8 cellular contexts compared by ENCODE assay signal in genomic region chr1:148371551-148371994, GRCh38.
DNase-seq lines count a peak whose midpoint lies in the region; ATAC-seq and TF ChIP-seq lines count a peak whose summit lies in the region.
"Not testable (repeated sequence)": the region's sequence is repeated elsewhere in the genome, so short reads cannot be mapped to it uniquely, and the experiment has no call there.

No MANE protein-coding gene starts in this region.

- POLR2A ChIA-PET in Panc1 (lab: Charles Lee), result not testable (repeated sequence)

- CTCF ChIA-PET in Panc1 (lab: Charles Lee), result not testable (repeated sequence)

- H3K27me3 ChIP-seq in GM06990 (replicated peaks; ENCODE audit: control insufficient read depth, insufficient read depth, low read length); Panc1 (ENCODE audit: control insufficient read depth, insufficient read depth, low read length): not testable (repeated sequence)

- not testable (repeated sequence) for H3K36me3 ChIP-seq in GM06990 (ENCODE audit: control insufficient read depth, insufficient read depth, low read length); Panc1 (ENCODE audit: control insufficient read depth, insufficient read depth, low read length)

- not testable (repeated sequence) for H3K4me1 ChIP-seq in Panc1 (ENCODE audit: control insufficient read depth, insufficient read depth, low read length)

- ATAC-seq in Panc1, result peak; percentile 99

- H3K27ac ChIP-seq in Panc1 (ENCODE audit: low read length), result not testable (repeated sequence)

- BruUV-seq in Panc1 (replicated peaks; lab: Mats Ljungman, UMichigan), result not testable (repeated sequence)

- intact Hi-C loops in Panc1 (cut with micrococcal nuclease; ENCODE audit: unreplicated experiment), result not testable (repeated sequence)

- in situ Hi-C loops in Panc1 (cut with HindIII; ENCODE audit: low pct_unique_long_range_greater_than_20kb, low sequenced_read_pairs), result not testable (repeated sequence)

- DNase-seq in GM06990 (ENCODE audit: extremely low read depth, insufficient read length); retinal pigment epithelial cell (ENCODE audit: low read depth): not testable (repeated sequence)
- DNase-seq in Panc1 (ENCODE audit: low read depth, low spot score) (peak; percentile 81), choroid plexus epithelial cell (ENCODE audit: low read depth) (peak; percentile 80), inferior parietal cortex (ENCODE audit: extremely low spot score) (peak; percentile 90), ureter (ENCODE audit: low spot score) (peak; percentile 70)
- DNase-seq in activated CD8-positive, alpha-beta memory T cell treated with anti-CD3 and anti-CD28 coated beads for 4 hours (ENCODE audit: low read depth in 2 of 2), result peak; percentile 50 to 64

- not testable (repeated sequence) for H3K9me3 ChIP-seq in Panc1 (ENCODE audit: control insufficient read depth, insufficient read depth, low read depth, low read length)

- TF ChIP-seq CTCF in GM06990 (IDR thresholded peaks at IDR 0.05; ENCODE audit: insufficient read depth, low read length, poor library complexity, severe bottlenecking) (peak; percentile 62), LNCAP (IDR thresholded peaks at IDR 0.05) (peak; percentile 89), Panc1 (IDR thresholded peaks at IDR 0.05) (peak; percentile 87), choroid plexus epithelial cell (conservative IDR thresholded peaks at IDR 0.05; ENCODE audit: low read depth, low read length) (peak; percentile 77), retinal pigment epithelial cell (conservative IDR thresholded peaks at IDR 0.05; ENCODE audit: low read depth, low read length) (peak; percentile 76)

- H3K4me3 ChIP-seq in GM06990 (replicated peaks; ENCODE audit: low read depth, low read length); Panc1 (ENCODE audit: low read depth in 2 of 2, low read length in 2 of 2); choroid plexus epithelial cell (ENCODE audit: low read depth, low read length); retinal pigment epithelial cell (ENCODE audit: low read length): not testable (repeated sequence)
